Comparison of ENCODE assay signal across 4 cellular contexts in the genomic region with DNA sequence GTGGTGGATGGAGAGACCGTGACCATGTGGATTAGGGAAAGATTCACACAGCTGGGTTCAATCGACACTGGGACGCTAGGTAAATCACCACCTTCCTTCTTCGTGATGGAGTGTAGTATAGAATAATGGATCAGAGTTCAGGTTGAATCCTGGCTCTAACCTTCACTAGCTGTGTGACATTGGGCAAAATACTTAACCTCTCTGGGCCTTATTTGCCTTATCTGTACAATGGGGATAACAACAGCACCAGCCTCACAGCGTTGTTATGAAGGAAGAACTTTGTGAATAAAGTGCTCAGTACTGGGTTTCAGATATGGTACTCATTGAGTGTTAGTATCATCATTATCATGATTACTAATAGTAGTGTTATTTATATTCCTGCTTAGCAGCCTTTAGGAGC.
TF ChIP-seq lines count a peak whose summit lies in the region.

No MANE protein-coding gene starts in this region.

TF ChIP-seq in HepG2, 621 proteins besides CTCF, POLR2A, EP300 and RAD21:
- TF ChIP-seq, protein P1, sequence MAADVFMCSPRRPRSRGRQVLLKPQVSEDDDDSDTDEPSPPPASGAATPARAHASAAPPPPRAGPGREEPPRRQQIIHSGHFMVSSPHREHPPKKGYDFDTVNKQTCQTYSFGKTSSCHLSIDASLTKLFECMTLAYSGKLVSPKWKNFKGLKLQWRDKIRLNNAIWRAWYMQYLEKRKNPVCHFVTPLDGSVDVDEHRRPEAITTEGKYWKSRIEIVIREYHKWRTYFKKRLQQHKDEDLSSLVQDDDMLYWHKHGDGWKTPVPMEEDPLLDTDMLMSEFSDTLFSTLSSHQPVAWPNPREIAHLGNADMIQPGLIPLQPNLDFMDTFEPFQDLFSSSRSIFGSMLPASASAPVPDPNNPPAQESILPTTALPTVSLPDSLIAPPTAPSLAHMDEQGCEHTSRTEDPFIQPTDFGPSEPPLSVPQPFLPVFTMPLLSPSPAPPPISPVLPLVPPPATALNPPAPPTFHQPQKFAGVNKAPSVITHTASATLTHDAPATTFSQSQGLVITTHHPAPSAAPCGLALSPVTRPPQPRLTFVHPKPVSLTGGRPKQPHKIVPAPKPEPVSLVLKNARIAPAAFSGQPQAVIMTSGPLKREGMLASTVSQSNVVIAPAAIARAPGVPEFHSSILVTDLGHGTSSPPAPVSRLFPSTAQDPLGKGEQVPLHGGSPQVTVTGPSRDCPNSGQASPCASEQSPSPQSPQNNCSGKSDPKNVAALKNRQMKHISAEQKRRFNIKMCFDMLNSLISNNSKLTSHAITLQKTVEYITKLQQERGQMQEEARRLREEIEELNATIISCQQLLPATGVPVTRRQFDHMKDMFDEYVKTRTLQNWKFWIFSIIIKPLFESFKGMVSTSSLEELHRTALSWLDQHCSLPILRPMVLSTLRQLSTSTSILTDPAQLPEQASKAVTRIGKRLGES (CRISPR knock-in tag; IDR thresholded peaks at IDR 0.05; ENCODE audit: borderline replicate concordance): no peak
- TF ChIP-seq TCF12 (IDR thresholded peaks at IDR 0.05) (no peak), TCF12 (CRISPR knock-in tag; IDR thresholded peaks at IDR 0.05) (no peak), ZFP36 (IDR thresholded peaks at IDR 0.05; ENCODE audit: borderline replicate concordance, low read depth, low read length, partially characterized antibody) (peak; percentile 11), BRCA1 (CRISPR knock-in tag; IDR thresholded peaks at IDR 0.05) (no peak), ZNF768 (CRISPR knock-in tag; IDR thresholded peaks at IDR 0.05) (peak; percentile 81; the same call in 1 of the 2 replicates), ZFP36L2 (CRISPR knock-in tag; IDR thresholded peaks at IDR 0.05) (no peak), ZSCAN20 (CRISPR knock-in tag; IDR thresholded peaks at IDR 0.05; ENCODE audit: borderline replicate concordance) (no peak), RFX1 (IDR thresholded peaks at IDR 0.05) (no peak), ZNF629 (CRISPR knock-in tag; conservative IDR thresholded peaks at IDR 0.05) (0 out of 2 replicates have a peak, but pooled peaks have one; percentile 15)
TF ChIP-seq in HepG2: peak in this region for 3.

TF ChIP-seq in HCT116, 20 proteins besides CTCF, POLR2A, EP300 and RAD21:
- TF ChIP-seq, protein P2, sequence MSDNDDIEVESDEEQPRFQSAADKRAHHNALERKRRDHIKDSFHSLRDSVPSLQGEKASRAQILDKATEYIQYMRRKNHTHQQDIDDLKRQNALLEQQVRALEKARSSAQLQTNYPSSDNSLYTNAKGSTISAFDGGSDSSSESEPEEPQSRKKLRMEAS (IDR thresholded peaks at IDR 0.05): 0 out of 2 replicates have a peak, but pooled peaks have one; percentile 21
- peak; percentile 27; the same call in 1 of the 2 replicates for TF ChIP-seq CBX3 (IDR thresholded peaks at IDR 0.05; ENCODE audit: low read depth)
- TF ChIP-seq, protein P3, sequence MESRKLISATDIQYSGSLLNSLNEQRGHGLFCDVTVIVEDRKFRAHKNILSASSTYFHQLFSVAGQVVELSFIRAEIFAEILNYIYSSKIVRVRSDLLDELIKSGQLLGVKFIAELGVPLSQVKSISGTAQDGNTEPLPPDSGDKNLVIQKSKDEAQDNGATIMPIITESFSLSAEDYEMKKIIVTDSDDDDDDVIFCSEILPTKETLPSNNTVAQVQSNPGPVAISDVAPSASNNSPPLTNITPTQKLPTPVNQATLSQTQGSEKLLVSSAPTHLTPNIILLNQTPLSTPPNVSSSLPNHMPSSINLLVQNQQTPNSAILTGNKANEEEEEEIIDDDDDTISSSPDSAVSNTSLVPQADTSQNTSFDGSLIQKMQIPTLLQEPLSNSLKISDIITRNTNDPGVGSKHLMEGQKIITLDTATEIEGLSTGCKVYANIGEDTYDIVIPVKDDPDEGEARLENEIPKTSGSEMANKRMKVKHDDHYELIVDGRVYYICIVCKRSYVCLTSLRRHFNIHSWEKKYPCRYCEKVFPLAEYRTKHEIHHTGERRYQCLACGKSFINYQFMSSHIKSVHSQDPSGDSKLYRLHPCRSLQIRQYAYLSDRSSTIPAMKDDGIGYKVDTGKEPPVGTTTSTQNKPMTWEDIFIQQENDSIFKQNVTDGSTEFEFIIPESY (IDR thresholded peaks at IDR 0.05; ENCODE audit: extremely low read depth, insufficient replicate concordance, low read length): no peak

TF ChIP-seq in HEK293, 187 proteins besides CTCF, POLR2A, EP300 and RAD21:
- TF ChIP-seq TCF7L2 (IDR thresholded peaks at IDR 0.05; ENCODE audit: borderline replicate concordance, low read depth, low read length): no peak
- TF ChIP-seq ZNF248 (tag by site-specific recombination; IDR thresholded peaks at IDR 0.05): no peak
- TF ChIP-seq ZNF768 (tag by site-specific recombination; IDR thresholded peaks at IDR 0.05): peak; percentile 71; the same call in 1 of the 2 replicates

TF ChIP-seq in K562, 482 proteins besides CTCF, POLR2A, EP300 and RAD21:
- TF ChIP-seq NR3C1 (CRISPR knock-in tag; IDR thresholded peaks at IDR 0.05) (no peak), RBM25 (IDR thresholded peaks at IDR 0.05; ENCODE audit: low read depth, low read length, severe bottlenecking) (peak; percentile 93), MAFK (IDR thresholded peaks at IDR 0.05; ENCODE audit: low read length) (no peak), ADNP (tag; IDR thresholded peaks at IDR 0.05) (peak; percentile 25; the same call in 1 of the 2 replicates), TCFL5 (CRISPR knock-in tag; conservative IDR thresholded peaks at IDR 0.05) (no peak), BCOR (IDR thresholded peaks at IDR 0.05) (peak; percentile 87), ZNF507 (tag; conservative IDR thresholded peaks at IDR 0.05) (no peak), KDM1A (IDR thresholded peaks at IDR 0.05) (peak; percentile 50 to 69), CBX1 (IDR thresholded peaks at IDR 0.05; ENCODE audit: low read depth) (peak; percentile 43; the same call in 1 of the 2 replicates), YBX1 (IDR thresholded peaks at IDR 0.05) (no peak), ZFP36 (IDR thresholded peaks at IDR 0.05; ENCODE audit: low read depth, low read length, partially characterized antibody) (peak; percentile 83), XRCC4 (IDR thresholded peaks at IDR 0.05; ENCODE audit: extremely low read depth, insufficient read depth, insufficient read length) (no peak)
- TF ChIP-seq, protein P4, sequence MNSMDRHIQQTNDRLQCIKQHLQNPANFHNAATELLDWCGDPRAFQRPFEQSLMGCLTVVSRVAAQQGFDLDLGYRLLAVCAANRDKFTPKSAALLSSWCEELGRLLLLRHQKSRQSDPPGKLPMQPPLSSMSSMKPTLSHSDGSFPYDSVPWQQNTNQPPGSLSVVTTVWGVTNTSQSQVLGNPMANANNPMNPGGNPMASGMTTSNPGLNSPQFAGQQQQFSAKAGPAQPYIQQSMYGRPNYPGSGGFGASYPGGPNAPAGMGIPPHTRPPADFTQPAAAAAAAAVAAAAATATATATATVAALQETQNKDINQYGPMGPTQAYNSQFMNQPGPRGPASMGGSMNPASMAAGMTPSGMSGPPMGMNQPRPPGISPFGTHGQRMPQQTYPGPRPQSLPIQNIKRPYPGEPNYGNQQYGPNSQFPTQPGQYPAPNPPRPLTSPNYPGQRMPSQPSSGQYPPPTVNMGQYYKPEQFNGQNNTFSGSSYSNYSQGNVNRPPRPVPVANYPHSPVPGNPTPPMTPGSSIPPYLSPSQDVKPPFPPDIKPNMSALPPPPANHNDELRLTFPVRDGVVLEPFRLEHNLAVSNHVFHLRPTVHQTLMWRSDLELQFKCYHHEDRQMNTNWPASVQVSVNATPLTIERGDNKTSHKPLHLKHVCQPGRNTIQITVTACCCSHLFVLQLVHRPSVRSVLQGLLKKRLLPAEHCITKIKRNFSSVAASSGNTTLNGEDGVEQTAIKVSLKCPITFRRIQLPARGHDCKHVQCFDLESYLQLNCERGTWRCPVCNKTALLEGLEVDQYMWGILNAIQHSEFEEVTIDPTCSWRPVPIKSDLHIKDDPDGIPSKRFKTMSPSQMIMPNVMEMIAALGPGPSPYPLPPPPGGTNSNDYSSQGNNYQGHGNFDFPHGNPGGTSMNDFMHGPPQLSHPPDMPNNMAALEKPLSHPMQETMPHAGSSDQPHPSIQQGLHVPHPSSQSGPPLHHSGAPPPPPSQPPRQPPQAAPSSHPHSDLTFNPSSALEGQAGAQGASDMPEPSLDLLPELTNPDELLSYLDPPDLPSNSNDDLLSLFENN (IDR thresholded peaks at IDR 0.05; ENCODE audit: low read depth in 2 of 2, low read length in 2 of 2): no peak
